In the genomic region with DNA sequence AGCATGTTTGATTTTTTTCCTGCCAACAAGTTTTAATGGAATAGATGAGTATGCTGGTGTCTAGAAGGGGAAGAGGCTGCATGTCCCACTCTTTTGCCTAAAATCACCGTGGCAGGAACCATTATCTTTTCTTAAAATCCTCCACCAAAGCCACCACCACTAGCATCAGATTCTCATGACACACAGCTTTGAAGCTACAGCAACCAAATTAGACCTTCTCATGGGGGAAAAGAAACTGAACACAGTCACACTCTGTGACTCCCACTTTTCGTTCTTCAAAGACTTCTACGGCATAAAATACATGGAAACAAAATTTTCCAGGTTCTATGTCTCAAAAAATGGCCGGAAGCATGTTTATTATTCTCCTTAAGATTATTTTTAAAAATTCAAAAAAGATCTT, we compare ENCODE assay signal across 1 cellular context.
TF ChIP-seq lines count a peak whose summit lies in the region.

No MANE protein-coding gene starts in this region.

TF ChIP-seq in SK-N-SH treated with all-trans-retinoic acid at 6 μM for 48 hours, 23 proteins besides CTCF, POLR2A, EP300 and RAD21 (continued from another document):
- TF ChIP-seq, protein P1, sequence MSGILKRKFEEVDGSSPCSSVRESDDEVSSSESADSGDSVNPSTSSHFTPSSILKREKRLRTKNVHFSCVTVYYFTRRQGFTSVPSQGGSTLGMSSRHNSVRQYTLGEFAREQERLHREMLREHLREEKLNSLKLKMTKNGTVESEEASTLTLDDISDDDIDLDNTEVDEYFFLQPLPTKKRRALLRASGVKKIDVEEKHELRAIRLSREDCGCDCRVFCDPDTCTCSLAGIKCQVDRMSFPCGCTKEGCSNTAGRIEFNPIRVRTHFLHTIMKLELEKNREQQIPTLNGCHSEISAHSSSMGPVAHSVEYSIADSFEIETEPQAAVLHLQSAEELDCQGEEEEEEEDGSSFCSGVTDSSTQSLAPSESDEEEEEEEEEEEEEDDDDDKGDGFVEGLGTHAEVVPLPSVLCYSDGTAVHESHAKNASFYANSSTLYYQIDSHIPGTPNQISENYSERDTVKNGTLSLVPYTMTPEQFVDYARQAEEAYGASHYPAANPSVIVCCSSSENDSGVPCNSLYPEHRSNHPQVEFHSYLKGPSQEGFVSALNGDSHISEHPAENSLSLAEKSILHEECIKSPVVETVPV (CRISPR knock-in tag; IDR thresholded peaks at IDR 0.05), result no peak
- TF ChIP-seq ZC3H10 (CRISPR knock-in tag; IDR thresholded peaks at IDR 0.05) (no peak), SNAI2 (CRISPR knock-in tag; IDR thresholded peaks at IDR 0.05) (no peak)
